Comparison of ENCODE assay signal across 28 cellular contexts in genomic region chr13:87851395-87851794, GRCh38.
"Had no signal": no experiment of that assay in that cellular context is flagged by ENCODE, and none has a peak within 500 bp of the region (broad histone marks: within the 10 kb centered on the region; RNA-seq: fewer than 3 reads in every experiment).

No MANE protein-coding gene starts in this region.

- H3K27me3 ChIP-seq: ascending aorta, brain microvascular endothelial cell, cardiac muscle cell, SJSA1 had no signal

- H3K9me3 ChIP-seq: ascending aorta had no signal

- H3K36me3 ChIP-seq: ascending aorta, brain microvascular endothelial cell, cardiac muscle cell, SJSA1 had no signal

- H3K27ac ChIP-seq: ascending aorta, brain microvascular endothelial cell, cardiac muscle cell, SJSA1 had no signal

- H3K4me3 ChIP-seq: ascending aorta, cardiac muscle cell, SJSA1 had no signal

- DNase-seq: activated CD4-positive, alpha-beta T cell treated with anti-CD3 and anti-CD28 coated beads for 48 hours; activated CD4-positive, alpha-beta T cell treated with anti-CD3 and anti-CD28 coated beads, Interleukin-2, amount 50 U/mL, for 4 hours; activated CD4-positive, CD25-positive, alpha-beta regulatory T cell treated with anti-CD3 and anti-CD28 coated beads, Interleukin-2, amount 50 U/mL, for 72 hours; activated CD8-positive, alpha-beta memory T cell treated with anti-CD3 and anti-CD28 coated beads, Interleukin-2, amount 10 ng/mL, durations not matched to agents 7 days and 5 days; activated effector memory CD4-positive, alpha-beta T cell treated with Interleukin-2 at 50 U/mL for 16 hours; activated naive CD4-positive, alpha-beta T cell; activated naive CD8-positive, alpha-beta T cell treated with anti-CD3 and anti-CD28 coated beads, Interleukin-2, amount 50 U/mL, for 24 hours; activated T-cell treated with anti-CD3 and anti-CD28 coated beads, Interleukin-2, amount 50 U/mL, for 24 hours; amniotic stem cell; brain microvascular endothelial cell; KBM-7; NCI-H1048; NCI-H1694; NCI-H2029; NCI-H2107; NCI-H2171 treated with DMSO at 0.1 percent for 48 hours; NCI-H226; NCI-H510A; NCI-H526 treated with DMSO at 0.1 percent for 48 hours; NCI-H82; PC-3; SHP77; T-helper 9 cell had no signal

- FAIRE-seq: RCC 7860 had no signal

- H3K4me1 ChIP-seq: ascending aorta, SJSA1 had no signal

- ATAC-seq: activated CD8-positive, alpha-beta memory T cell treated with anti-CD3 and anti-CD28 coated beads, Interleukin-2, amount 10 ng/mL, durations not matched to agents 7 days and 5 days; activated naive CD8-positive, alpha-beta T cell treated with anti-CD3 and anti-CD28 coated beads, Interleukin-2, amount 50 U/mL, for 24 hours; PC-3; WTC11 had no signal
